In the genomic region with DNA sequence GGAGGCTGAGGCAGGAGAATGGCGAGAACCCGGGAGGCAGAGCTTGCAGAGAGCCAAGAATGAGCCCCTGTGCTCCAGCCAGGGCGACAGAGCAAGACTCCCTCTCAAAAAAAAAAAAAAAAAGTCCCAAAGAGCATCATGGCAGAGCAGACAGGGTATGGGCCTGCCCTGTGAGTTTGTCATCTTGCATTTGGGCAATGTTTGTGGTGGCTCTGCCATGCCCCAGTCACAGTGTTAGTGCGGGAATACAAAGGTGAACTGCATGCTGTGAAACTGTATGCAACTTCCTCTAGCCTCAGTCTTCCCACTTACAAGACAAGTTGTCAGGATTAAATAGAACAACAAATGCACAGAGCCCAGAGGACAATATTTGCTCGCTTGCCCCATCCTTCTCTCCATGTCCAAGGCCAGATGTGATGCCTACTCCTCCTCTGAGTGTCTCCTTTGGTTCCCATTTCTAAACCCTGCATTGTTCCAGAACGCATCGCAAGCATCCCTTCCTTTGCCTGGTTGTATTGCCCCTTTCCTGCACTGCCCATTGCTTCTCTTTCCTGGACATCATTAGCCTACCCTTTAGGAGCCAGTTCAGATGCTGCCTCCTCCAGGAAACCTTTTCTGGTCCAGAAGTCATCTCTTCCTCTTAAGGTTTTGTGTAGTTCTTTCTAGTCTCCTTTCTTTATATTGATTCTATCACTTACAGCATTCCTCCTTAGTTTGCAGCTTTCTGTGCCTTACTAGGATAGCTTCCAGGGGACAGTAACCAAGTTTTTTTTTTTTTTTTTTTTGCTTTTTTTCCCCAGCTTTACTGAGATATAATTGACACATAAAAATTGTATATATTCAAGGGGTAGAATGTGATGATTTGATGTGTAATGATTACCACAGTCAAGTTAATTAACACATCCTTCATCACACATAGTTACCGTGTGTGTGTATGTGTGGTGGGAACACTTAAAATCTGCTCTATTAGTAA, we compare ENCODE assay signal across 12 cellular contexts.
DNase-seq lines count a peak whose midpoint lies in the region; ATAC-seq and TF ChIP-seq lines count a peak whose summit lies in the region.
"Had no signal": no experiment of that assay in that cellular context is flagged by ENCODE, and none has a peak within 500 bp of the region (broad histone marks: within the 10 kb centered on the region; RNA-seq: fewer than 3 reads in every experiment).

No MANE protein-coding gene starts in this region.

- H3K4me1 Mint-ChIP-seq in nephron, result peaks cover 60% of the 10 kb centered on the region

- peaks cover 16 to 21% of the 10 kb centered on the region in 2 donors for H3K36me3 Mint-ChIP-seq in activated naive CD4-positive, alpha-beta T cell treated with anti-CD3 and anti-CD28 coated beads, Interleukin-2, amount 50 U/mL, for 72 hours
- no peaks in the 10 kb centered on the region for H3K36me3 Mint-ChIP-seq in nephron (ENCODE audit: low read depth)
- H3K36me3 Mint-ChIP-seq: brain had no signal

- peak overlapping the region; percentile 94 to 97 for H3K27ac Mint-ChIP-seq in activated naive CD4-positive, alpha-beta T cell treated with anti-CD3 and anti-CD28 coated beads, Interleukin-2, amount 50 U/mL, for 72 hours
- peak overlapping the region; percentile 53 to 72 (median 69) for H3K27ac Mint-ChIP-seq in nephron

- no peak for TF ChIP-seq CTCF in nephron (IDR thresholded peaks at IDR 0.05; ENCODE audit: unreplicated experiment in 3 of 3)

- peak overlapping the region; percentile 47 for H3K4me3 ChIP-seq in GM08714 (ENCODE audit: low read length)
- H3K4me3 ChIP-seq: left ventricle myocardium inferior, prostate gland had no signal

- H3K9me3 Mint-ChIP-seq in activated naive CD4-positive, alpha-beta T cell treated with anti-CD3 and anti-CD28 coated beads, Interleukin-2, amount 50 U/mL, for 72 hours, result peaks cover 0 to 4% of the 10 kb centered on the region in 2 donors
- H3K9me3 Mint-ChIP-seq in nephron, result no peaks in the 10 kb centered on the region
- H3K9me3 Mint-ChIP-seq: brain had no signal

- ATAC-seq in HG03521 (IDR thresholded peaks at IDR 0.05; ENCODE audit: unreplicated experiment), result peak; percentile 0
- peak; percentile 25 to 52 for ATAC-seq in activated naive CD4-positive, alpha-beta T cell treated with anti-CD3 and anti-CD28 coated beads, Interleukin-2, amount 50 U/mL, for 72 hours

- H3K27me3 Mint-ChIP-seq in nephron (ENCODE audit: low read depth), result no peaks in the 10 kb centered on the region
- H3K27me3 Mint-ChIP-seq: brain had no signal

- no peak overlapping the region for H3K4me3 Mint-ChIP-seq in nephron
- H3K4me3 Mint-ChIP-seq: brain had no signal

- no peak for DNase-seq in activated naive CD4-positive, alpha-beta T cell treated with anti-CD3 and anti-CD28 coated beads, Interleukin-2, amount 50 U/mL, for 72 hours (ENCODE audit: low spot score in 2 of 2)
- DNase-seq in COR-L47 (lab: John Stamatoyannopoulos, UW) (no peak), kidney tubule cell (ENCODE audit: low spot score) (no peak), NCI-H1694 treated with DMSO at 0.1 percent for 48 hours (lab: John Stamatoyannopoulos, UW) (no peak)
- DNase-seq: activated CD4-positive, alpha-beta T cell treated with anti-CD3 and anti-CD28 coated beads for 1 hour; left ventricle myocardium inferior; NCI-H2081 treated with DMSO at 0.1 percent for 48 hours had no signal
